ENCODE assay signal across 16 cellular contexts in genomic region chr12:10424260-10424899, GRCh38. TPM values are rescaled to one million over a fixed set of nuclear protein-coding genes. Genes with fewer than 3 reads are reported as not detected.
"Had no signal": no experiment of that assay in that cellular context is flagged by ENCODE, and none has a peak within 500 bp of the region (broad histone marks: within the 10 kb centered on the region; RNA-seq: fewer than 3 reads in every experiment).

No MANE protein-coding gene starts in this region.

RNA-seq across cellular contexts. Expression of gene KLRC3, which starts 4.0 kb away (rescaled TPM):
- total RNA-seq: activated CD4-positive, alpha-beta memory T cell treated with anti-CD3 and anti-CD28 coated beads for 36 hours; activated CD4-positive, alpha-beta T cell treated with anti-CD3 and anti-CD28 coated beads, Interleukin-2, amount 10 ng/mL, durations not matched to agents 24 days and 14 days; activated naive CD4-positive, alpha-beta T cell treated with anti-CD3 and anti-CD28 coated beads for 36 hours; activated T-helper 1 cell treated with anti-CD3 and anti-CD28 coated beads, Interleukin-12 subunit alpha, Interleukin-12 subunit beta, Interleukin-2, Interleukin-4 antibody, amounts not matched to agents 30 ng/mL and 10 ng/mL and 1 ng/mL, durations not matched to agents 14 hours and 24 hours and 36 hours; breast epithelium; dermis blood vessel endothelial cell; gastrocnemius medialis; left cardiac atrium; mammary epithelial cell; progenitor cell of endocrine pancreas; renal cortical epithelial cell; right lobe of liver; skeletal muscle tissue; subcutaneous adipose tissue had no signal
- polyA plus RNA-seq: mammary epithelial cell had no signal

RNA-seq across cellular contexts. Expression of gene KLRC2, which starts 11.4 kb away (rescaled TPM):
- total RNA-seq: activated CD4-positive, alpha-beta memory T cell treated with anti-CD3 and anti-CD28 coated beads for 36 hours; activated CD4-positive, alpha-beta T cell treated with anti-CD3 and anti-CD28 coated beads, Interleukin-2, amount 10 ng/mL, durations not matched to agents 24 days and 14 days; activated naive CD4-positive, alpha-beta T cell treated with anti-CD3 and anti-CD28 coated beads for 36 hours; activated T-helper 1 cell treated with anti-CD3 and anti-CD28 coated beads, Interleukin-12 subunit alpha, Interleukin-12 subunit beta, Interleukin-2, Interleukin-4 antibody, amounts not matched to agents 30 ng/mL and 10 ng/mL and 1 ng/mL, durations not matched to agents 14 hours and 24 hours and 36 hours; dermis blood vessel endothelial cell; gastrocnemius medialis; left cardiac atrium; mammary epithelial cell; progenitor cell of endocrine pancreas; renal cortical epithelial cell; thoracic aorta had no signal

RNA-seq across cellular contexts. Expression of gene KLRC4, which starts 14.8 kb away (rescaled TPM):
- total RNA-seq: activated CD4-positive, alpha-beta memory T cell treated with anti-CD3 and anti-CD28 coated beads for 36 hours; activated CD4-positive, alpha-beta T cell treated with anti-CD3 and anti-CD28 coated beads, Interleukin-2, amount 10 ng/mL, durations not matched to agents 24 days and 14 days; activated naive CD4-positive, alpha-beta T cell treated with anti-CD3 and anti-CD28 coated beads for 36 hours; activated T-helper 1 cell treated with anti-CD3 and anti-CD28 coated beads, Interleukin-12 subunit alpha, Interleukin-12 subunit beta, Interleukin-2, Interleukin-4 antibody, amounts not matched to agents 30 ng/mL and 10 ng/mL and 1 ng/mL, durations not matched to agents 14 hours and 24 hours and 36 hours; dermis blood vessel endothelial cell; gastrocnemius medialis; mammary epithelial cell; progenitor cell of endocrine pancreas; renal cortical epithelial cell; skeletal muscle tissue had no signal
- polyA plus RNA-seq: mammary epithelial cell had no signal

RNA-seq across cellular contexts. Expression of gene KLRC1, which starts 28.8 kb away (rescaled TPM):
- total RNA-seq: activated CD4-positive, alpha-beta memory T cell treated with anti-CD3 and anti-CD28 coated beads for 36 hours; activated CD4-positive, alpha-beta T cell treated with anti-CD3 and anti-CD28 coated beads, Interleukin-2, amount 10 ng/mL, durations not matched to agents 24 days and 14 days; dermis blood vessel endothelial cell; gastrocnemius medialis; osteocyte; progenitor cell of endocrine pancreas had no signal
- polyA plus RNA-seq: mammary epithelial cell had no signal

RNA-seq across cellular contexts. Expression of gene KLRK1, which starts 34.5 kb away (rescaled TPM):
- total RNA-seq: activated CD4-positive, alpha-beta T cell treated with anti-CD3 and anti-CD28 coated beads, Interleukin-2, amount 10 ng/mL, durations not matched to agents 24 days and 14 days; activated T-helper 1 cell treated with anti-CD3 and anti-CD28 coated beads, Interleukin-12 subunit alpha, Interleukin-12 subunit beta, Interleukin-2, Interleukin-4 antibody, amounts not matched to agents 30 ng/mL and 10 ng/mL and 1 ng/mL, durations not matched to agents 14 hours and 24 hours and 36 hours; dermis blood vessel endothelial cell; mammary epithelial cell; progenitor cell of endocrine pancreas; renal cortical epithelial cell had no signal
- polyA plus RNA-seq: mammary epithelial cell had no signal
